Comparison of ENCODE assay signal across 16 cellular contexts in the genomic region with DNA sequence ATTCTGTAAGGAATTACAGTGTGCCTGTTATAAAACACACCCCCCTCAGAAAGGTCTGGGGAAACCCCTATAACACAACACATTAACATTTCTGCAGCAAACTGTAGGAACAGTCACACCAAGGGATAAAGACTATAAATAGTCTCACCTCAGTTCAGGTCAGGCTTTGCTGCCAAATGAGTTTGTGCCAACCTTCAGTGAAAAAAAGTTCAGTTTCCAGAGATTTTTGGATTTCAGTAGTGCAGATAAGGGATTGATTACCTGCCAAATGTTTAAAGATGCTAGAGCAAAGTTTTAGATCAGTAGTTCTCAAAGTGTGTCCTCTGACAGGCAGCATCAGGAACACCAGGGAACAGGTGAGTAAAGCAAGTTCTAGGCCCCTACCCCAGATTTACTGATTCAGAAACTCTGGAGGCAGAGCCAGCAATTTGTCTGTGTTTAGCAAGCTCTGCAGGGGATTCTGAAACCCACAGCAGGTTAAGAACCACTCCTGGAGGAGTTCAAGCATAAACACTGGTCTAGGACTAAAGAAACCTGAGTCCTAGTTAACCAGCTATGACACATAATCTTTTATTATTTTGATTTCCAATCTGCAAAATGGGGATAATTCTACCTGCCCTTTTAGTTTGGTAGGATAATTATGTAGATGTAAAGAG.
A peak's percentile ranks its signal among the peaks of the same experiment; 100 is the strongest.
DNase-seq lines count a peak whose midpoint lies in the region; ATAC-seq and TF ChIP-seq lines count a peak whose summit lies in the region.
"Had no signal": no experiment of that assay in that cellular context is flagged by ENCODE, and none has a peak within 500 bp of the region (broad histone marks: within the 10 kb centered on the region; RNA-seq: fewer than 3 reads in every experiment).

No MANE protein-coding gene starts in this region.

- TF ChIP-seq CTCF in HEK293 (tag by site-specific recombination; IDR thresholded peaks at IDR 0.05) (no peak), gastroesophageal sphincter (IDR thresholded peaks at IDR 0.05) (no peak)

- H3K27me3 ChIP-seq in gastroesophageal sphincter: no peaks in the 10 kb centered on the region
- H3K27me3 ChIP-seq: MG63, uterus had no signal

- DNase-seq in NCI-H2107 treated with DMSO at 0.1 percent for 48 hours (lab: John Stamatoyannopoulos, UW; ENCODE audit: unreplicated experiment) (peak; percentile 59), NCI-H2107 (lab: John Stamatoyannopoulos, UW) (no peak), NCI-H510A (lab: John Stamatoyannopoulos, UW) (peak; percentile 27), left lobe of liver (ENCODE audit: low spot score) (peak; percentile 49), NCI-H2196 (lab: John Stamatoyannopoulos, UW; ENCODE audit: unreplicated experiment) (no peak)
- DNase-seq: activated CD4-positive, alpha-beta memory T cell treated with anti-CD3 and anti-CD28 coated beads for 36 hours; CD4-positive, alpha-beta memory T cell; HCEC 1CT; kidney; MG63; NCI-H774; stimulated activated CD4-positive, alpha-beta T cell treated with anti-CD3 and anti-CD28 coated beads, Interleukin-15, amount 100 ng/mL, for 24 hours; uterus had no signal

- H3K4me1 ChIP-seq in HEK293 (ENCODE audit: control insufficient read depth, insufficient read depth, low read length) (peaks cover 19% of the 10 kb centered on the region), gastroesophageal sphincter (peaks cover 13 to 83% (median 16%) of the 10 kb centered on the region in 3 donors)

- POLR2A ChIA-PET in HEK293 (lab: Yijun Ruan, JAX): no interaction called here

- H3K36me3 ChIP-seq in HEK293 (ENCODE audit: control insufficient read depth in 2 of 2, insufficient read depth in 1 of 2, low read length in 2 of 2) (no peaks in the 10 kb centered on the region), gastroesophageal sphincter (no peaks in the 10 kb centered on the region)
- H3K36me3 ChIP-seq: MG63, uterus had no signal

- CTCF ChIA-PET in HEK293 (lab: Yijun Ruan, JAX): interaction anchor here (1.9 kb wide), 1 partner anchor 9 kb away, joined by 6 read pairs; no protein-coding TSS in a partner anchor

- TF ChIP-seq EP300 in gastroesophageal sphincter (IDR thresholded peaks at IDR 0.05): no peak

- no peak overlapping the region for H3K4me3 ChIP-seq in HEK293 (ENCODE audit: low read depth, low read length)
- no peak overlapping the region for H3K4me3 ChIP-seq in gastroesophageal sphincter
- H3K4me3 ChIP-seq: MG63, uterus had no signal

- ATAC-seq in left lobe of liver: peak; percentile 77
- ATAC-seq in GM21528 (IDR thresholded peaks at IDR 0.05; ENCODE audit: low FRiP score, unreplicated experiment): no peak
- ATAC-seq in gastroesophageal sphincter: no peak

- no peak overlapping the region for H3K27ac ChIP-seq in HEK293 (ENCODE audit: extremely low read depth, low read depth, low read length)
- H3K27ac ChIP-seq in gastroesophageal sphincter: peak overlapping the region in 1 of 4 donors; percentile 6
- H3K27ac ChIP-seq: uterus had no signal

- H3K9me3 ChIP-seq in HEK293 (ENCODE audit: control insufficient read depth, insufficient read depth, low read depth, low read length): no peaks in the 10 kb centered on the region
- H3K9me3 ChIP-seq in gastroesophageal sphincter: no peaks in the 10 kb centered on the region
- H3K9me3 ChIP-seq: MG63, uterus had no signal

- TF ChIP-seq POLR2A in gastroesophageal sphincter (IDR thresholded peaks at IDR 0.05): no peak

TF ChIP-seq in HEK293, 187 proteins besides CTCF, POLR2A, EP300 and RAD21:
- TF ChIP-seq ZNF792 (tag by site-specific recombination; IDR thresholded peaks at IDR 0.05) (no peak), GLIS1 (tag by site-specific recombination; IDR thresholded peaks at IDR 0.05) (peak; percentile 46)

Comparison
In these comparisons a context has a peak if more than half of its experiments do, and no peak if none do; other contexts are left out.
1. DNase-seq: peak in NCI-H2107 treated with DMSO at 0.1 percent for 48 hours (single experiment), NCI-H510A (single experiment) and left lobe of liver (single experiment); none in NCI-H2107 (single experiment) and NCI-H2196 (single experiment).